In the genomic region with DNA sequence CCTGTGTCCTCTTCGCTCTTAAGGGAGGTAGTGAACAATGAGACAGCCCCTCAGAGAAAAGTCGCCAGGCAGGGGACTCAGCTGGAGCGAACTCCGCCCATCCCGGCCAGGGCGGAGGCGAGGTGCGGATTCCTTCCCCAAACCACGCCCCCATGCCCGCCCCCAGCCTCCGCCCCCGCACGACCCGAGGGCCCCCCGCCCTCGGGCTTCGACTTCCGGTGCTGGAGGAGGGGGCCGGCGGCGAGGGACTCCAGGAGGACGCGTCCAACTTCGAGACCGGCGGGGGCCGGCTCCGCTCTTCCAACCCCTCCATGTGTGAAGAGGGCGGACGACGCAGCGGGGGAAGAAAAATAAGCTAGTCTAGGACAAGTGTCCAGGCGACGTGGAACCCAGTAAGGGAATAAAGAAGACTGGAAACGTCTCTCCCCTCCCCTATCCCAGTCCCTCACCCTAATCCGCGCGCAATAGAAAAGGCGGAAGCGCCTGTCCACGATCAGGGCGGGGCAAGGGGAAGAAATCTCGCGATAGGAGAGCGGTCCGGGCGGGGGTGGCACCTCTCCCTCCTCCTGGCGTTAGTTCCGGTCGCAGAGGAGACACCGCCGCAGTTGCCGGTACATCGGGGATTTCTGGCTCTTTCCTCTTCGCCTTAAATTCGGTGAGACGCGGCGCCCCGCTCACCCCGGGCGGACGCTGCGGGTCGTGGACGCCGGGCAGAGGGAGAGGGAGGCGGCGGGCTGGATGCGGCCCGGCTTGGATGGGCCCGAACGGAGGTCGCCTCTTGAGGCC, we compare ENCODE assay signal across 8 cellular contexts. TPM values are rescaled to one million over a fixed set of nuclear protein-coding genes. Genes with fewer than 3 reads are reported as not detected.
A peak's percentile ranks its signal among the peaks of the same experiment; 100 is the strongest.
DNase-seq lines count a peak whose midpoint lies in the region; ATAC-seq, FAIRE-seq and TF ChIP-seq lines count a peak whose summit lies in the region.

Gene BZW1, plus strand, starts transcription at position 575 of the 786 bp plus-strand sequence. CDS start 1,308 bp downstream, outside the sequence.

- ATAC-seq in GM18873 (IDR thresholded peaks at IDR 0.05; ENCODE audit: low FRiP score, unreplicated experiment) (peak; percentile 68), HG03139 (IDR thresholded peaks at IDR 0.05; ENCODE audit: unreplicated experiment) (peak; percentile 69)

- peak within 1 kb of the TSS; percentile 100 for H3K27ac ChIP-seq in WERI-Rb-1
- H3K27ac ChIP-seq in mammary epithelial cell (ENCODE audit: insufficient read depth, low read depth, low read length): peak within 1 kb of the TSS; percentile 94
- H3K27ac ChIP-seq in iPS-20b (ENCODE audit: low read length): peak within 1 kb of the TSS; percentile 99
- H3K27ac ChIP-seq in small intestine (ENCODE audit: low read depth in 1 of 2, low read length in 1 of 2): peak within 1 kb of the TSS; percentile 77 to 100

- H4K20me1 ChIP-seq in mammary epithelial cell (ENCODE audit: insufficient read depth, low read length): peaks cover 9% of the 10 kb centered on the region

- H3K9ac ChIP-seq in mammary epithelial cell (ENCODE audit: insufficient read depth, low read length): peak within 1 kb of the TSS; percentile 92
- peak within 1 kb of the TSS; percentile 99 for H3K9ac ChIP-seq in iPS-20b (ENCODE audit: low read depth, low read length)

- CTCF ChIA-PET in mammary epithelial cell (lab: Charles Lee; ENCODE audit: low non-redundant PET): no interaction called here

- dilution Hi-C loops in mammary epithelial cell (cut with HindIII; ENCODE audit: low sequenced_read_pairs): no loop called here

- peak; percentile 97 for DNase-seq in ACHN
- DNase-seq in NCI-H2227 (lab: John Stamatoyannopoulos, UW; ENCODE audit: unreplicated experiment): peak; percentile 99
- peak; percentile 97 for DNase-seq in WERI-Rb-1
- DNase-seq in mammary epithelial cell: peak; percentile 95
- peak; percentile 97 for DNase-seq in small intestine

- no peak for FAIRE-seq in small intestine (lab: Jason Lieb, UNC)

- H3K4me3 ChIP-seq in WERI-Rb-1 (ENCODE audit: low read depth, low read length) (peak within 1 kb of the TSS; percentile 86), mammary epithelial cell (replicated peaks in 1 of 3; ENCODE audit: insufficient read depth in 1 of 3, low read depth in 2 of 3, low read length in 3 of 3) (peak within 1 kb of the TSS; percentile 46 to 96 (median 86)), iPS-20b (ENCODE audit: low read length) (peak within 1 kb of the TSS; percentile 91), small intestine (ENCODE audit: low read depth in 1 of 2, low read length in 2 of 2) (peak within 1 kb of the TSS; percentile 76 to 99)

- TF ChIP-seq CTCF in WERI-Rb-1 (IDR thresholded peaks at IDR 0.05; ENCODE audit: low read depth, low read length) (no peak), mammary epithelial cell (conservative IDR thresholded peaks at IDR 0.05 in 1 of 2, IDR thresholded peaks at IDR 0.05 in 1 of 2; ENCODE audit: extremely low read depth in 1 of 2, insufficient read depth in 1 of 2, low read depth in 1 of 2, low read length in 2 of 2) (no peak)

- H3K27me3 ChIP-seq in WERI-Rb-1 (ENCODE audit: insufficient read depth, low read depth, severe bottlenecking): no peaks in the 10 kb centered on the region
- H3K27me3 ChIP-seq in mammary epithelial cell (ENCODE audit: insufficient read depth, low read length): no peaks in the 10 kb centered on the region
- H3K27me3 ChIP-seq in iPS-20b (ENCODE audit: insufficient read depth, low read length): no peaks in the 10 kb centered on the region
- no peaks in the 10 kb centered on the region for H3K27me3 ChIP-seq in small intestine (ENCODE audit: control insufficient read depth in 2 of 2, insufficient read depth in 2 of 2, low read length in 2 of 2)

- intact Hi-C loops in mammary epithelial cell (cut with micrococcal nuclease): loop anchor here (1.0 to 10.0 kb wide), 8 partner anchors 24 to 237 kb away; partner anchors contain the start of gene CLK1

- H3K9me3 ChIP-seq in WERI-Rb-1 (ENCODE audit: severe bottlenecking) (no peaks in the 10 kb centered on the region), mammary epithelial cell (replicated peaks; ENCODE audit: insufficient read depth, low read length) (no peaks in the 10 kb centered on the region), iPS-20b (ENCODE audit: insufficient read depth, low read depth, low read length) (no peaks in the 10 kb centered on the region), small intestine (ENCODE audit: control insufficient read depth, low read depth) (no peaks in the 10 kb centered on the region)

- WGBS in mammary epithelial cell (ENCODE audit: low coverage, missing lambda C conversion rate): 6% methylated on average over 3 of the region's 74 CpGs
- WGBS in small intestine, 3 donors: 0% methylated on average over 44 to 74 of the region's 74 CpGs

- H3K36me3 ChIP-seq in WERI-Rb-1: peaks cover 47% of the 10 kb centered on the region
- peaks cover 29% of the 10 kb centered on the region for H3K36me3 ChIP-seq in mammary epithelial cell (ENCODE audit: insufficient read depth, low read length)
- peaks cover 39% of the 10 kb centered on the region for H3K36me3 ChIP-seq in iPS-20b (ENCODE audit: insufficient read depth, low read depth, low read length)
- H3K36me3 ChIP-seq in small intestine (ENCODE audit: control insufficient read depth in 2 of 2, insufficient read depth in 2 of 2, low read length in 2 of 2): peaks cover 5 to 8% of the 10 kb centered on the region in 2 donors

- in situ Hi-C loops in ACHN (cut with HindIII; ENCODE audit: low pct_ligation_motif_present, low pct_unique_long_range_greater_than_20kb, low sequenced_read_pairs): no loop called here
- in situ Hi-C loops in mammary epithelial cell (cut with MboI; ENCODE audit: low sequenced_read_pairs in 2 of 2): loop anchor here (5.0 to 10.0 kb wide), 2 partner anchors 94 to 97 kb away; no protein-coding TSS in a partner anchor

- peak within 1 kb of the TSS; percentile 89 for H2AFZ ChIP-seq in mammary epithelial cell (ENCODE audit: low read depth, low read length)

- BruUV-seq in mammary epithelial cell (replicated peaks; lab: Mats Ljungman, UMichigan): no TSS peak

- H3K79me2 ChIP-seq in mammary epithelial cell (ENCODE audit: insufficient read depth, low read length): peaks cover 49% of the 10 kb centered on the region

- peak within 1 kb of the TSS; percentile 85 for H3K4me2 ChIP-seq in mammary epithelial cell (ENCODE audit: insufficient read depth, low read depth, low read length)

- peaks cover 25% of the 10 kb centered on the region for H3K4me1 ChIP-seq in mammary epithelial cell (ENCODE audit: insufficient read depth, low read length)
- H3K4me1 ChIP-seq in iPS-20b (ENCODE audit: insufficient read depth, low read length): peaks cover 12% of the 10 kb centered on the region
- H3K4me1 ChIP-seq in small intestine (ENCODE audit: control insufficient read depth in 2 of 2, insufficient read depth in 1 of 2, low read depth in 1 of 2, low read length in 1 of 2): peaks cover 0 to 3% of the 10 kb centered on the region in 2 donors

RNA-seq across cellular contexts. Expression of gene BZW1, which starts in this region (rescaled TPM):
- total RNA-seq in mammary epithelial cell: 100 to 1,000 TPM; 350 to 501 TPM
- polyA plus RNA-seq in mammary epithelial cell (288 TPM), small intestine (10 to 100 TPM; 50.8 to 77.3 (median 70.4) TPM)
- polyA minus RNA-seq in mammary epithelial cell: 855 TPM

Comparison
In these comparisons a context has a peak if more than half of its experiments do, and no peak if none do; other contexts are left out.
1. Peak in every context shown above with its lines: DNase-seq, ATAC-seq, H3K4me3 ChIP-seq and H3K27ac ChIP-seq.